In genomic region chr4:12961713-12962112, GRCh38 we compare ENCODE assay signal across 33 cellular contexts.
"Had no signal": no experiment of that assay in that cellular context is flagged by ENCODE, and none has a peak within 500 bp of the region (broad histone marks: within the 10 kb centered on the region; RNA-seq: fewer than 3 reads in every experiment).

No MANE protein-coding gene starts in this region.

- H3K9me3 ChIP-seq: MG63 had no signal

- H3K27me3 ChIP-seq: MG63 had no signal

- H3K36me3 ChIP-seq: MG63 had no signal

- H3K4me3 ChIP-seq: MG63 had no signal

- DNase-seq: Karpas-422, Kasumi-1, MG63, MM.1S, MV-4-11, NCI-H1048, NCI-H1092, NCI-H1092 treated with DMSO at 0.1 percent for 48 hours, NCI-H1105, NCI-H1105 treated with DMSO at 0.1 percent for 48 hours, NCI-H1417, NCI-H1417 treated with DMSO at 0.1 percent for 48 hours, NCI-H1436, NCI-H1436 treated with DMSO at 0.1 percent for 48 hours, NCI-H146, NCI-H1694, NCI-H1694 treated with DMSO at 0.1 percent for 48 hours, NCI-H187, NCI-H187 treated with DMSO at 0.1 percent for 48 hours, NCI-H1930, NCI-H2029 treated with DMSO at 0.1 percent for 48 hours, NCI-H2081, NCI-H2081 treated with DMSO at 0.1 percent for 48 hours, NCI-H2107, NCI-H2171, NCI-H2171 treated with DMSO at 0.1 percent for 48 hours, NCI-H2227 treated with DMSO at 0.1 percent for 48 hours, NCI-H226, NCI-H345, NCI-H446, NCI-H446 treated with DMSO at 0.1 percent for 48 hours, NCI-H510A, NCI-H510A treated with DMSO at 0.1 percent for 48 hours had no signal
